In the genomic region with DNA sequence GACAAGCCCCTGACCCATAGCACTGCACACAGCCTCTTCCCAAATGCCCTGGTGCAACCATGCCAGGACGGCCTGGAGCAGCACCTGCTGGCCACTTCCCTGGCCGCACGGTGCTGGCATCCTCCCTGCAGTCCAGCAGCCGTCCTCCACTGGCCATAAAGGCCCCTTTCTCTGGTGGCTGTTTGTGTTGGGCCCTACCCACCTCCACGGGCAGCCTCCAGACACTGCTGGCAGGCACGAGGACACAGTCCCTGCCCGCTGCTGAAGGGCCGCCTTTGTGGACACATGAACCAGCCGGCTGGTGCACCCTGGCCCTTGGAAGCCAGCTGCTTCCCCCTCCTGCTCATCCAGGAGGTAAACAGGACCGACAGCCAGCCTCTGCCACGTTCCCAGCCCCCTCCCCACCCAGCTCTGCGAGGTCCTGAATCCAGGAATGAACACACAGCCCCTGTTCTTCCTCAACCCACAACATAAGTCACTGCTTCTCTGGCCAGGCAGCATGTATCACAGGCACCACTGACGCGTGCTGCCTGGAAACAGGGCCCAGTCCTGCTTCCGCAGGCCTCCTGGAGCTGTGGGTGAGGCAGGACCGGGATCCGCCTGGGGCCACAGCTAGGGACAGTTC, we compare ENCODE assay signal across 8 cellular contexts. TPM values are rescaled to one million over a fixed set of nuclear protein-coding genes. Genes with fewer than 3 reads are reported as not detected.
A peak's percentile ranks its signal among the peaks of the same experiment; 100 is the strongest.
DNase-seq lines count a peak whose midpoint lies in the region; ATAC-seq and TF ChIP-seq lines count a peak whose summit lies in the region.

No MANE protein-coding gene starts in this region.

- intact Hi-C loops in right lobe of liver (cut with DNase I): loop anchor here in 1 of 2 donors (10.0 kb wide), 1 partner anchor 150 kb away; no protein-coding TSS in a partner anchor

- H3K4me3 ChIP-seq in NT2/D1 (ENCODE audit: insufficient read length, low read depth) (no peak overlapping the region), right lobe of liver (no peak overlapping the region)

- ATAC-seq in right lobe of liver: peak in 3 of 4 donors; percentile 33 to 48 (median 38)
- ATAC-seq in HG03280 (IDR thresholded peaks at IDR 0.05; ENCODE audit: unreplicated experiment): no peak
- ATAC-seq in HG03108 (IDR thresholded peaks at IDR 0.05; ENCODE audit: unreplicated experiment): no peak
- ATAC-seq in HG03460 (IDR thresholded peaks at IDR 0.05; ENCODE audit: unreplicated experiment): no peak

- 39% methylated on average over 7 of the region's 17 CpGs for WGBS in right lobe of liver (ENCODE audit: insufficient coverage, low coverage, low lambda C conversion rate, missing lambda C conversion rate)

- TF ChIP-seq POLR2A in right lobe of liver (IDR thresholded peaks at IDR 0.05): no peak

- H3K36me3 ChIP-seq in NT2/D1 (ENCODE audit: insufficient read depth, insufficient read length, low read length) (no peaks in the 10 kb centered on the region), right lobe of liver (no peaks in the 10 kb centered on the region)

- DNase-seq in NT2/D1 (ENCODE audit: low read depth, low spot score) (no peak), dermis microvascular lymphatic vessel endothelial cell (ENCODE audit: low read depth in 2 of 2) (peak; percentile 11 to 51), right lobe of liver (no peak), superior temporal gyrus (ENCODE audit: extremely low spot score) (peak; percentile 91), NCI-H2227 (lab: John Stamatoyannopoulos, UW; ENCODE audit: unreplicated experiment) (no peak)

- peak in 3 of 4 donors; percentile 14 to 22 (median 19) for TF ChIP-seq CTCF in right lobe of liver (IDR thresholded peaks at IDR 0.05)

- H3K9me3 ChIP-seq in NT2/D1 (ENCODE audit: insufficient read depth, low read length) (peaks cover 7% of the 10 kb centered on the region; the same call in 1 of the 2 replicates), right lobe of liver (no peaks in the 10 kb centered on the region)

- peak overlapping the region; percentile 50 for H3K9ac ChIP-seq in NT2/D1 (ENCODE audit: insufficient read length, low read depth)

- H3K4me1 ChIP-seq in NT2/D1 (ENCODE audit: insufficient read depth, insufficient read length) (peaks cover 7% of the 10 kb centered on the region), right lobe of liver (peaks cover 0 to 3% (median 0%) of the 10 kb centered on the region in 4 donors)

- no peak overlapping the region for H3K27ac ChIP-seq in right lobe of liver

- H3K27me3 ChIP-seq in NT2/D1 (ENCODE audit: insufficient read depth, insufficient read length): no peaks in the 10 kb centered on the region
- no peaks in the 10 kb centered on the region for H3K27me3 ChIP-seq in right lobe of liver

RNA-seq across cellular contexts. Expression of a gene that starts 43.8 kb away (rescaled TPM):
- 1.9 and 6.2 TPM in 2 replicates for total RNA-seq in dermis microvascular lymphatic vessel endothelial cell
- 1 to 10 TPM in 4 of 6 experiments, under 1 TPM in 2; 0.72 to 3.0 (median 1.2) TPM for total RNA-seq in right lobe of liver

Comparison
In these comparisons a context has a peak if more than half of its experiments do, and no peak if none do; other contexts are left out.
1. DNase-seq: peak in dermis microvascular lymphatic vessel endothelial cell (2 of 2) and superior temporal gyrus (single experiment); none in NT2/D1 (single experiment), right lobe of liver (0 of 3) and NCI-H2227 (single experiment).
2. ATAC-seq: peak in right lobe of liver (3 of 4); none in HG03280 (single experiment), HG03108 (single experiment) and HG03460 (single experiment).